1 cellular context compared by ENCODE assay signal in the genomic region with DNA sequence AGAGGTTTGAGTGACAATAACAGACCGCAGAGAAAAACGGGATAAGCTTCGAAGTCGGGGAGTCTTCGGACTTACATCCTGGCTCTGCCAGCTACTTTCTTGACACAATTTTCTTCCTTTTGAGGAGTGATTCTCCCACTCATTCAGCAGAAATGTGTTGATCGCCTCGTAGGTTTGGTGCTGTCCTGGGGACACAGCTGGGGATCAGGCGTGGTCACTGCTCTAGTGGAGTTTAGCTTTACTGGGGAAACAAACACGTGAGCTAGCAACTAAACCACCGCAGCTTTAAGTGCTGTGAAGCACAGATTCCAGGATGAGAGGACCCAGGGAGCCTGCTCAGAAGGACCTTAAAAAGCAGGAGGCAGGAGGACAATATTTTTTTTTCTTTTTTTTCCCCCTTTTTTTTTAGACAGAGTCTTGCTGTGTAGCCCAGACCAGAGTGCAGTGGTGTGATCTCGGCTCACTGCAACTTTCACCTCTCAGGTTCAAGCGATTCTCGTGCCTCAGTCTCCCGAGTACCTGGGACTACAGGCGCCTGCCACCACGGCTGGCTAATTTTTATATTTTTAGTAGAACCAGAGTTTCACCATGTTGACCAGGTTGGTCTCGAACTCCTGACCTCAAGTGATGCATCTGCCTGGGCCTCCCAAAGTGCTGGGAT.
TF ChIP-seq lines count a peak whose summit lies in the region.

No MANE protein-coding gene starts in this region.

TF ChIP-seq in HepG2, 621 proteins besides CTCF, POLR2A, EP300 and RAD21 (continued from another document):
- TF ChIP-seq SIX4 (CRISPR knock-in tag; IDR thresholded peaks at IDR 0.05) (no peak), ZNF772 (CRISPR knock-in tag; IDR thresholded peaks at IDR 0.05) (no peak), TOE1 (CRISPR knock-in tag; IDR thresholded peaks at IDR 0.05) (no peak), HDAC2 (CRISPR knock-in tag; IDR thresholded peaks at IDR 0.05) (no peak), ZNF101 (CRISPR knock-in tag; IDR thresholded peaks at IDR 0.05; ENCODE audit: borderline replicate concordance, low read depth) (no peak), IRX3 (CRISPR knock-in tag; IDR thresholded peaks at IDR 0.05; ENCODE audit: borderline replicate concordance, low read depth) (no peak), ZMYM4 (CRISPR knock-in tag; IDR thresholded peaks at IDR 0.05) (no peak), NR2F1 (CRISPR knock-in tag; IDR thresholded peaks at IDR 0.05) (no peak), PRPF4 (IDR thresholded peaks at IDR 0.05; ENCODE audit: low read depth, low read length, poor library complexity, severe bottlenecking) (no peak), TFDP1 (CRISPR knock-in tag; IDR thresholded peaks at IDR 0.05; ENCODE audit: borderline replicate concordance) (no peak), KMT2B (CRISPR knock-in tag; IDR thresholded peaks at IDR 0.05) (no peak), MIER2 (CRISPR knock-in tag; IDR thresholded peaks at IDR 0.05) (peak; percentile 61; the same call in 1 of the 2 replicates), RBAK (CRISPR knock-in tag; IDR thresholded peaks at IDR 0.05) (no peak), ZNF441 (CRISPR knock-in tag; IDR thresholded peaks at IDR 0.05; ENCODE audit: borderline replicate concordance) (0 out of 2 replicates have a peak, but pooled peaks have one; percentile 3), NRL (CRISPR knock-in tag; IDR thresholded peaks at IDR 0.05; ENCODE audit: borderline replicate concordance) (no peak), KDM2A (CRISPR knock-in tag; IDR thresholded peaks at IDR 0.05; ENCODE audit: borderline replicate concordance, low read depth) (no peak), ARHGAP35 (CRISPR knock-in tag; IDR thresholded peaks at IDR 0.05; ENCODE audit: borderline replicate concordance) (no peak), NR0B2 (CRISPR knock-in tag; IDR thresholded peaks at IDR 0.05) (0 out of 2 replicates have a peak, but pooled peaks have one; percentile 53), BRCA1 (CRISPR knock-in tag; IDR thresholded peaks at IDR 0.05) (no peak), ZSCAN25 (CRISPR knock-in tag; IDR thresholded peaks at IDR 0.05) (no peak), ZNF770 (CRISPR knock-in tag; IDR thresholded peaks at IDR 0.05) (no peak), NCOA5 (CRISPR knock-in tag; IDR thresholded peaks at IDR 0.05) (no peak), MED13 (CRISPR knock-in tag; IDR thresholded peaks at IDR 0.05) (no peak), MZF1 (CRISPR knock-in tag; IDR thresholded peaks at IDR 0.05; ENCODE audit: borderline replicate concordance) (no peak), ZNF33A (CRISPR knock-in tag; IDR thresholded peaks at IDR 0.05; ENCODE audit: borderline replicate concordance) (0 out of 2 replicates have a peak, but pooled peaks have one; percentile 22), ZNF234 (CRISPR knock-in tag; conservative IDR thresholded peaks at IDR 0.05) (no peak), DPF2 (CRISPR knock-in tag; IDR thresholded peaks at IDR 0.05; ENCODE audit: borderline replicate concordance, low read depth) (no peak)
- TF ChIP-seq, protein P1, sequence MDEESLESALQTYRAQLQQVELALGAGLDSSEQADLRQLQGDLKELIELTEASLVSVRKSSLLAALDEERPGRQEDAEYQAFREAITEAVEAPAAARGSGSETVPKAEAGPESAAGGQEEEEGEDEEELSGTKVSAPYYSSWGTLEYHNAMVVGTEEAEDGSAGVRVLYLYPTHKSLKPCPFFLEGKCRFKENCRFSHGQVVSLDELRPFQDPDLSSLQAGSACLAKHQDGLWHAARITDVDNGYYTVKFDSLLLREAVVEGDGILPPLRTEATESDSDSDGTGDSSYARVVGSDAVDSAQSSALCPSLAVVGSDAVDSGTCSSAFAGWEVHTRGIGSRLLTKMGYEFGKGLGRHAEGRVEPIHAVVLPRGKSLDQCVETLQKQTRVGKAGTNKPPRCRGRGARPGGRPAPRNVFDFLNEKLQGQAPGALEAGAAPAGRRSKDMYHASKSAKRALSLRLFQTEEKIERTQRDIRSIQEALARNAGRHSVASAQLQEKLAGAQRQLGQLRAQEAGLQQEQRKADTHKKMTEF (CRISPR knock-in tag; IDR thresholded peaks at IDR 0.05) = 0 out of 2 replicates have a peak, but pooled peaks have one; percentile 10
- TF ChIP-seq, protein P2, sequence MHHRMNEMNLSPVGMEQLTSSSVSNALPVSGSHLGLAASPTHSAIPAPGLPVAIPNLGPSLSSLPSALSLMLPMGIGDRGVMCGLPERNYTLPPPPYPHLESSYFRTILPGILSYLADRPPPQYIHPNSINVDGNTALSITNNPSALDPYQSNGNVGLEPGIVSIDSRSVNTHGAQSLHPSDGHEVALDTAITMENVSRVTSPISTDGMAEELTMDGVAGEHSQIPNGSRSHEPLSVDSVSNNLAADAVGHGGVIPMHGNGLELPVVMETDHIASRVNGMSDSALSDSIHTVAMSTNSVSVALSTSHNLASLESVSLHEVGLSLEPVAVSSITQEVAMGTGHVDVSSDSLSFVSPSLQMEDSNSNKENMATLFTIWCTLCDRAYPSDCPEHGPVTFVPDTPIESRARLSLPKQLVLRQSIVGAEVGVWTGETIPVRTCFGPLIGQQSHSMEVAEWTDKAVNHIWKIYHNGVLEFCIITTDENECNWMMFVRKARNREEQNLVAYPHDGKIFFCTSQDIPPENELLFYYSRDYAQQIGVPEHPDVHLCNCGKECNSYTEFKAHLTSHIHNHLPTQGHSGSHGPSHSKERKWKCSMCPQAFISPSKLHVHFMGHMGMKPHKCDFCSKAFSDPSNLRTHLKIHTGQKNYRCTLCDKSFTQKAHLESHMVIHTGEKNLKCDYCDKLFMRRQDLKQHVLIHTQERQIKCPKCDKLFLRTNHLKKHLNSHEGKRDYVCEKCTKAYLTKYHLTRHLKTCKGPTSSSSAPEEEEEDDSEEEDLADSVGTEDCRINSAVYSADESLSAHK (CRISPR knock-in tag; IDR thresholded peaks at IDR 0.05; ENCODE audit: borderline replicate concordance) = 0 out of 2 replicates have a peak, but pooled peaks have one; percentile 31
